In the genomic region with DNA sequence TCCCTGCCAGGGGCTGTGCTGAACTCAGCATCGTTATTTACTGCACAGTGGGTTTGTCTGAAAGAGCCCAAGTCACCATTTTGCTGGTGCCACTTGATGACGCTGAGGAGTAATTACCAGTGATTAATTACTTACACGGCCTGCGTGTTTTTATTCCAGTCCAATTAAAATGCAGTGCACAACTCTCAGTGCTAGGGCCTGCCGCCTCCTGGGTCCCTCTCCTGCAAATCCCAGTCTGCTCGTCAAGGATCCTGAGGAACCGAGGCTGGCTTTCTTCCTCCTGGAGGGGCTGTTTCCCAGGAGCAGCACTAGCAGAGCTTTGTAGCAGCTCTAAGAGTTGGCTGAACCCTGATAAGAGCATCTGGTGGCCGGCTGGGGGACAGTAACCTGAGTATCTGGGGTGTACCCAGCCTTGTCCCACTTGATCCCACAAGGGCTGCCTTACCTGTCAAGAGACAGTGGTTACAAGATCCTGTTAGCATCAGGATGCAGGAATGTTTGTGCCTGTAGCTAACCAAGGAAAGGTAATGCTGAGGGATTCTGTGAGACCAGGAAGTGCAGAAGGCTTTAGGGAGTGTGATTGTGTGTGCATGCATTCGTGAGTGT, we compare ENCODE assay signal across 17 cellular contexts. TPM values are rescaled to one million over a fixed set of nuclear protein-coding genes. Genes with fewer than 3 reads are reported as not detected.
DNase-seq lines count a peak whose midpoint lies in the region; ATAC-seq, FAIRE-seq and TF ChIP-seq lines count a peak whose summit lies in the region.
"Had no signal": no experiment of that assay in that cellular context is flagged by ENCODE, and none has a peak within 500 bp of the region (broad histone marks: within the 10 kb centered on the region; RNA-seq: fewer than 3 reads in every experiment).

No MANE protein-coding gene starts in this region.

- ATAC-seq in Right ventricle myocardium superior (ENCODE audit: poor library complexity), result no peak
- no peak for ATAC-seq in GM18498 (IDR thresholded peaks at IDR 0.05; ENCODE audit: unreplicated experiment)
- no peak for ATAC-seq in naive thymus-derived CD8-positive, alpha-beta T cell
- no peak for ATAC-seq in HG03521 (IDR thresholded peaks at IDR 0.05; ENCODE audit: unreplicated experiment)
- ATAC-seq: A549 had no signal

- H3K27ac ChIP-seq in right atrium auricular region (no peak overlapping the region), astrocyte (ENCODE audit: low read depth, low read length) (no peak overlapping the region)
- H3K27ac ChIP-seq: A549, SK-N-MC had no signal

- H3K79me2 ChIP-seq in astrocyte (ENCODE audit: insufficient read depth, low read length), result no peaks in the 10 kb centered on the region

- no peak overlapping the region for H3K4me3 Mint-ChIP-seq in astrocyte (ENCODE audit: unreplicated experiment)
- H3K4me3 Mint-ChIP-seq in nephron, result no peak overlapping the region
- H3K4me3 Mint-ChIP-seq in naive thymus-derived CD8-positive, alpha-beta T cell, result no peak overlapping the region
- H3K4me3 Mint-ChIP-seq: CD4-positive, alpha-beta memory T cell; H9; IgD-negative memory B cell had no signal

- no peaks in the 10 kb centered on the region for H3K27me3 Mint-ChIP-seq in astrocyte (ENCODE audit: low read depth, unreplicated experiment)
- peaks cover 15% of the 10 kb centered on the region for H3K27me3 Mint-ChIP-seq in nephron (ENCODE audit: low read depth)
- no peaks in the 10 kb centered on the region for H3K27me3 Mint-ChIP-seq in naive thymus-derived CD8-positive, alpha-beta T cell
- H3K27me3 Mint-ChIP-seq: CD4-positive, alpha-beta memory T cell; IgD-negative memory B cell had no signal

- H2AFZ ChIP-seq in astrocyte (ENCODE audit: low read depth, low read length), result no peak overlapping the region

- H3K9me3 ChIP-seq in right atrium auricular region (no peaks in the 10 kb centered on the region), astrocyte (ENCODE audit: insufficient read depth, low read depth, low read length) (no peaks in the 10 kb centered on the region)
- H3K9me3 ChIP-seq: A549 had no signal

- peaks cover 24% of the 10 kb centered on the region for H3K36me3 Mint-ChIP-seq in astrocyte (ENCODE audit: low read depth, unreplicated experiment)
- peaks cover 18% of the 10 kb centered on the region for H3K36me3 Mint-ChIP-seq in nephron (ENCODE audit: low read depth)
- H3K36me3 Mint-ChIP-seq in naive thymus-derived CD8-positive, alpha-beta T cell, result peaks cover 0 to 13% (median 5%) of the 10 kb centered on the region in 3 donors
- H3K36me3 Mint-ChIP-seq: IgD-negative memory B cell had no signal

- H3K36me3 ChIP-seq in right atrium auricular region (peaks cover 7% of the 10 kb centered on the region), astrocyte (ENCODE audit: insufficient read depth, low read length) (peaks cover 13% of the 10 kb centered on the region)

- H3K4me1 ChIP-seq in right atrium auricular region, result peaks cover 0 to 24% of the 10 kb centered on the region in 2 donors
- H3K4me1 ChIP-seq in astrocyte (ENCODE audit: insufficient read depth, low read length), result peaks cover 15% of the 10 kb centered on the region
- H3K4me1 ChIP-seq: A549 had no signal

- H3K27me3 ChIP-seq in right atrium auricular region (no peaks in the 10 kb centered on the region), astrocyte (ENCODE audit: insufficient read depth, low read length) (no peaks in the 10 kb centered on the region)

- H3K4me3 ChIP-seq in right atrium auricular region, result no peak overlapping the region
- no peak overlapping the region for H3K4me3 ChIP-seq in astrocyte (ENCODE audit: insufficient read depth, low read depth, low read length)
- H3K4me3 ChIP-seq: A549, SK-N-MC had no signal

- POLR2A ChIA-PET in naive thymus-derived CD8-positive, alpha-beta T cell (lab: Charles Lee), result interaction anchor here (2.0 kb wide), 1 partner anchor 10 kb away, joined by 5 read pairs; no protein-coding TSS in a partner anchor

- H4K20me1 ChIP-seq in astrocyte (ENCODE audit: insufficient read depth, low read length), result peaks cover 91% of the 10 kb centered on the region

- no peak for TF ChIP-seq CTCF in right atrium auricular region (IDR thresholded peaks at IDR 0.05)
- no peak for TF ChIP-seq CTCF in astrocyte (IDR thresholded peaks at IDR 0.05; ENCODE audit: insufficient read depth, low read depth, low read length)
- no peak for TF ChIP-seq CTCF in nephron (IDR thresholded peaks at IDR 0.05; ENCODE audit: unreplicated experiment in 3 of 3)

- H3K27ac Mint-ChIP-seq in astrocyte (ENCODE audit: unreplicated experiment) (no peak overlapping the region), nephron (peak overlapping the region in 2 of 3 experiments; percentile 19 to 70)
- H3K27ac Mint-ChIP-seq in naive thymus-derived CD8-positive, alpha-beta T cell, result no peak overlapping the region

- intact Hi-C loops in Right ventricle myocardium superior (cut with DNase I), result no loop called here

- H3K4me1 Mint-ChIP-seq in astrocyte (ENCODE audit: low read depth, unreplicated experiment) (peaks cover 12% of the 10 kb centered on the region), nephron (peaks cover 45% of the 10 kb centered on the region)
- H3K4me1 Mint-ChIP-seq in naive thymus-derived CD8-positive, alpha-beta T cell, result peaks cover 7 to 19% (median 14%) of the 10 kb centered on the region in 4 donors

- H3K9me3 Mint-ChIP-seq in astrocyte (ENCODE audit: unreplicated experiment), result no peaks in the 10 kb centered on the region
- no peaks in the 10 kb centered on the region for H3K9me3 Mint-ChIP-seq in nephron
- no peaks in the 10 kb centered on the region for H3K9me3 Mint-ChIP-seq in naive thymus-derived CD8-positive, alpha-beta T cell
- H3K9me3 Mint-ChIP-seq: CD4-positive, alpha-beta memory T cell; H9; IgD-negative memory B cell had no signal

- DNase-seq in Right ventricle myocardium superior, result peak; percentile 16
- no peak for DNase-seq in right atrium auricular region (ENCODE audit: low spot score)
- no peak for DNase-seq in astrocyte (ENCODE audit: low read depth)
- no peak for DNase-seq in NCI-H1105 treated with DMSO at 0.1 percent for 48 hours (lab: John Stamatoyannopoulos, UW)
- no peak for DNase-seq in naive thymus-derived CD8-positive, alpha-beta T cell
- DNase-seq: CD4-positive, alpha-beta memory T cell; H9; MM.1S; NCI-H1930 had no signal

- H3K9ac ChIP-seq in astrocyte (ENCODE audit: low read length), result peak overlapping the region; percentile 24

- H3K4me2 ChIP-seq in astrocyte (ENCODE audit: low read length), result no peak overlapping the region
- H3K4me2 ChIP-seq: A549 had no signal

- FAIRE-seq in astrocyte (lab: Jason Lieb, UNC), result no peak
- FAIRE-seq: A549 had no signal

RNA-seq across cellular contexts. Expression of a gene that starts 45.1 kb away (rescaled TPM):
- total RNA-seq in Right ventricle myocardium superior, result 1.9 TPM
- total RNA-seq in right atrium auricular region, result 1 to 10 TPM; 2.9 to 7.2 TPM
- total RNA-seq in astrocyte, result 4.4 and 4.5 TPM in 2 replicates
- total RNA-seq in naive thymus-derived CD8-positive, alpha-beta T cell, result under 1 TPM in 1 of 2 experiments, not detected in 1; 0.22 TPM
- polyA plus RNA-seq in naive thymus-derived CD8-positive, alpha-beta T cell, result under 1 TPM in 1 of 3 donors, not detected in 2; 0.15 TPM
- total RNA-seq: CD4-positive, alpha-beta memory T cell; HT1080; NCI-H460 had no signal
- polyA plus RNA-seq: A549; CD4-positive, alpha-beta memory T cell; IgD-negative memory B cell had no signal

Comparison
In these comparisons a context has a peak if more than half of its experiments do, and no peak if none do; other contexts are left out.
1. H3K27ac Mint-ChIP-seq: peak in nephron (2 of 3); none in astrocyte (single experiment) and naive thymus-derived CD8-positive, alpha-beta T cell (0 of 10).